Comparison of ENCODE assay signal across 2 cellular contexts in genomic region chr14:102917056-102917385, GRCh38.
TF ChIP-seq lines count a peak whose summit lies in the region.

No MANE protein-coding gene starts in this region.

TF ChIP-seq in GM12891, 5 proteins besides CTCF, POLR2A, EP300 and RAD21 (continued from another document):
- TF ChIP-seq SPI1 (IDR thresholded peaks at IDR 0.05; ENCODE audit: low read depth, low read length): no peak
- no peak for TF ChIP-seq TAF1 (IDR thresholded peaks at IDR 0.05; ENCODE audit: low read depth, low read length)
TF ChIP-seq in GM12891: peak in this region for 0.

TF ChIP-seq in H1, 55 proteins besides CTCF, POLR2A, EP300 and RAD21 (continued from another document):
- TF ChIP-seq CTBP2 (IDR thresholded peaks at IDR 0.05; ENCODE audit: borderline replicate concordance, insufficient read depth, insufficient read length, low read length) (no peak), RFX5 (IDR thresholded peaks at IDR 0.05; ENCODE audit: borderline replicate concordance, low read depth, low read length) (no peak), POLR2AphosphoS5 (IDR thresholded peaks at IDR 0.05; ENCODE audit: low read depth, low read length) (no peak), TCF12 (IDR thresholded peaks at IDR 0.05; ENCODE audit: low read depth, low read length) (no peak)
